8 cellular contexts compared by ENCODE assay signal in genomic region chr10:74151057-74151878, GRCh38. TPM values are rescaled to one million over a fixed set of nuclear protein-coding genes. Genes with fewer than 3 reads are reported as not detected.
DNase-seq lines count a peak whose midpoint lies in the region; ATAC-seq and TF ChIP-seq lines count a peak whose summit lies in the region.

ADK (plus strand) TSS chr10:74151221; CDS start chr10:74151279, 58 bp downstream.

- intact Hi-C loops in tibial artery (cut with DNase I; ENCODE audit: low total_unique reads), result no loop called here

- H4K5ac ChIP-seq in H9 (ENCODE audit: insufficient read length, low read depth, low read length), result no peak within 1 kb of the TSS

- H2BK15ac ChIP-seq in H9 (ENCODE audit: low read depth, low read length), result no peak within 1 kb of the TSS

- no peaks in the 10 kb centered on the region for H3K27me3 Mint-ChIP-seq in H9 (ENCODE audit: low read depth)
- H3K27me3 Mint-ChIP-seq in osteocyte (ENCODE audit: unreplicated experiment), result no peaks in the 10 kb centered on the region

- H3K79me2 ChIP-seq in H9 (ENCODE audit: insufficient read depth, low read length) (peaks cover 13% of the 10 kb centered on the region; the same call in 1 of the 2 replicates), MM.1S (ENCODE audit: low read length) (peaks cover 93% of the 10 kb centered on the region)

- peak within 1 kb of the TSS; percentile 11 for H3K27ac ChIP-seq in H9 (ENCODE audit: insufficient read length, low read depth, low read length)
- H3K27ac ChIP-seq in MM.1S (ENCODE audit: low read length), result peak within 1 kb of the TSS; percentile 86
- H3K27ac ChIP-seq in tibial artery, result peak within 1 kb of the TSS; percentile 84 to 86

- H3K27ac Mint-ChIP-seq in H9 (peak within 1 kb of the TSS in 2 of 3 experiments; percentile 78 to 92; a peak in 3 of 7 replicates), osteocyte (ENCODE audit: unreplicated experiment) (no peak within 1 kb of the TSS)
- H3K27ac Mint-ChIP-seq in activated naive CD4-positive, alpha-beta T cell treated with anti-CD3 and anti-CD28 coated beads, Interleukin-2, amount 50 U/mL, for 72 hours, result peak within 1 kb of the TSS in 1 of 2 donors; percentile 79

- H3K79me1 ChIP-seq in H9 (ENCODE audit: insufficient read depth, low read depth, low read length, poor library complexity, severe bottlenecking), result peaks cover 2% of the 10 kb centered on the region

- H3K4ac ChIP-seq in H9 (ENCODE audit: low read depth, low read length), result no peak within 1 kb of the TSS

- ATAC-seq in activated naive CD4-positive, alpha-beta T cell treated with anti-CD3 and anti-CD28 coated beads, Interleukin-2, amount 50 U/mL, for 72 hours, result peak; percentile 95 to 96

- H2AFZ ChIP-seq in H9 (ENCODE audit: low read length) (no peak within 1 kb of the TSS), MM.1S (ENCODE audit: low read length) (peak within 1 kb of the TSS; percentile 48)

- no peaks in the 10 kb centered on the region for H3K9me2 ChIP-seq in MM.1S (replicated peaks; ENCODE audit: insufficient read depth, low read length)

- H3K56ac ChIP-seq in H9 (ENCODE audit: insufficient read length, low read depth, low read length), result no peak within 1 kb of the TSS

- H4K91ac ChIP-seq in H9 (ENCODE audit: insufficient read length, low read depth, low read length), result no peak within 1 kb of the TSS

- no peaks in the 10 kb centered on the region for H4K20me1 ChIP-seq in H9 (ENCODE audit: control insufficient read depth, insufficient read depth, insufficient read length)
- H4K20me1 ChIP-seq in MM.1S (ENCODE audit: insufficient read depth, low read length), result no peaks in the 10 kb centered on the region

- no CpG with 5 or more reads among the region's 55 CpGs for WGBS in H9 (ENCODE audit: extremely low coverage, insufficient read length, low lambda C conversion rate)

- TF ChIP-seq CTCF in H9 (conservative IDR thresholded peaks at IDR 0.05) (peak; percentile 62), MM.1S (IDR thresholded peaks at IDR 0.05; ENCODE audit: low read length) (peak; percentile 48; the same call in 1 of the 2 replicates), osteocyte (IDR thresholded peaks at IDR 0.05) (peak; percentile 60), tibial artery (IDR thresholded peaks at IDR 0.05) (peak in 1 of 2 experiments; percentile 18)

- H3K4me3 ChIP-seq in MM.1S (ENCODE audit: low read length) (peak within 1 kb of the TSS; percentile 75), tibial artery (peak within 1 kb of the TSS; percentile 81 to 93)

- DNase-seq in GM04503 (ENCODE audit: low read depth) (peak; percentile 79), H9 (peak; percentile 99), MM.1S (peak; percentile 99), SKM-1 (lab: John Stamatoyannopoulos, UW; ENCODE audit: unreplicated experiment) (peak; percentile 63), glomerular visceral epithelial cell (ENCODE audit: extremely low spot score) (peak; percentile 99), osteocyte (ENCODE audit: extremely low spot score, unreplicated experiment) (peak; percentile 99), tibial artery (peak; percentile 100)
- peak; percentile 95 to 99 for DNase-seq in activated naive CD4-positive, alpha-beta T cell treated with anti-CD3 and anti-CD28 coated beads, Interleukin-2, amount 50 U/mL, for 72 hours (ENCODE audit: low spot score in 2 of 2)

- H3K23me2 ChIP-seq in H9 (ENCODE audit: insufficient read length, low read depth, low read length, poor library complexity, severe bottlenecking), result no peaks in the 10 kb centered on the region

- H3K9me3 ChIP-seq in H9 (ENCODE audit: control insufficient read depth, low read depth, low read length), result no peaks in the 10 kb centered on the region
- H3K9me3 ChIP-seq in MM.1S (replicated peaks; ENCODE audit: insufficient read depth, low read length), result no peaks in the 10 kb centered on the region
- H3K9me3 ChIP-seq in tibial artery, result no peaks in the 10 kb centered on the region

- no peak within 1 kb of the TSS for H3K23ac ChIP-seq in H9 (ENCODE audit: insufficient read length, low read depth, low read length)

- H3K9ac ChIP-seq in H9 (ENCODE audit: extremely low read depth, insufficient read length, low read length) (peak within 1 kb of the TSS; percentile 83), MM.1S (ENCODE audit: low read length) (peak within 1 kb of the TSS; percentile 92)

- H3K4me1 ChIP-seq in H9 (ENCODE audit: insufficient read depth, low read length) (no peaks in the 10 kb centered on the region), MM.1S (ENCODE audit: low read length) (peaks cover 17% of the 10 kb centered on the region), tibial artery (peaks cover 0 to 46% (median 32%) of the 10 kb centered on the region in 4 donors)

- H3K4me1 Mint-ChIP-seq in H9, result peaks cover 15 to 17% of the 10 kb centered on the region in 2 experiments
- H3K4me1 Mint-ChIP-seq in osteocyte (ENCODE audit: unreplicated experiment), result peaks cover 24% of the 10 kb centered on the region

- no peak within 1 kb of the TSS for H2BK12ac ChIP-seq in H9 (ENCODE audit: insufficient read length, low read depth, low read length)

- H3K36me3 ChIP-seq in MM.1S (replicated peaks; ENCODE audit: insufficient read depth, low read length) (no peaks in the 10 kb centered on the region), tibial artery (peaks cover 0 to 10% (median 5%) of the 10 kb centered on the region in 3 donors)

- H3K4me2 ChIP-seq in H9 (ENCODE audit: insufficient read depth, insufficient read length, low read length) (peak within 1 kb of the TSS; percentile 64), MM.1S (ENCODE audit: low read depth, low read length) (peak within 1 kb of the TSS; percentile 87)

- H3K14ac ChIP-seq in H9 (ENCODE audit: insufficient read depth, low read length), result peak within 1 kb of the TSS; percentile 84

- no peak within 1 kb of the TSS for H2BK20ac ChIP-seq in H9 (ENCODE audit: low read depth, low read length, poor library complexity, severe bottlenecking)

- H3T11ph ChIP-seq in H9 (ENCODE audit: low read length), result no peak within 1 kb of the TSS

- H2BK5ac ChIP-seq in H9 (ENCODE audit: insufficient read length, low read length), result no peak within 1 kb of the TSS

- no peak within 1 kb of the TSS for H2BK120ac ChIP-seq in H9 (ENCODE audit: low read depth, low read length, poor library complexity, severe bottlenecking)

- no peaks in the 10 kb centered on the region for H3K27me3 ChIP-seq in H9 (ENCODE audit: insufficient read depth, low read length)
- no peaks in the 10 kb centered on the region for H3K27me3 ChIP-seq in MM.1S (replicated peaks; ENCODE audit: insufficient read depth, low read length)
- H3K27me3 ChIP-seq in tibial artery, result no peaks in the 10 kb centered on the region

- H4K8ac ChIP-seq in H9 (replicated peaks; ENCODE audit: insufficient read length, low read depth, low read length), result no peak within 1 kb of the TSS

- peak within 1 kb of the TSS; percentile 72 for H3K18ac ChIP-seq in H9 (ENCODE audit: insufficient read length, low read depth, low read length)

- H3K4me3 Mint-ChIP-seq in H9 (no peak within 1 kb of the TSS), osteocyte (ENCODE audit: unreplicated experiment) (no peak within 1 kb of the TSS)

- H3F3A ChIP-seq in MM.1S (ENCODE audit: insufficient read depth, low read length), result peaks cover 15% of the 10 kb centered on the region

- H3K36me3 Mint-ChIP-seq in H9 (ENCODE audit: insufficient read depth in 1 of 3, low read depth in 3 of 3) (peaks cover 3 to 13% (median 10%) of the 10 kb centered on the region in 3 experiments; a peak in 5 of 7 replicates), osteocyte (ENCODE audit: unreplicated experiment) (peaks cover 6% of the 10 kb centered on the region)
- H3K36me3 Mint-ChIP-seq in activated naive CD4-positive, alpha-beta T cell treated with anti-CD3 and anti-CD28 coated beads, Interleukin-2, amount 50 U/mL, for 72 hours, result no peaks in the 10 kb centered on the region

- H3K9me3 Mint-ChIP-seq in H9 (no peaks in the 10 kb centered on the region), osteocyte (ENCODE audit: unreplicated experiment) (no peaks in the 10 kb centered on the region)
- no peaks in the 10 kb centered on the region for H3K9me3 Mint-ChIP-seq in activated naive CD4-positive, alpha-beta T cell treated with anti-CD3 and anti-CD28 coated beads, Interleukin-2, amount 50 U/mL, for 72 hours

- no peak within 1 kb of the TSS for H2AK5ac ChIP-seq in H9 (ENCODE audit: insufficient read length, low read length)

RNA-seq across cellular contexts. Expression of gene ADK, which starts in this region (rescaled TPM):
- 26.8 and 28.9 TPM in 2 replicates for total RNA-seq in H9 (2021)
- 10 to 100 TPM; 52.0 to 53.3 TPM for total RNA-seq in activated naive CD4-positive, alpha-beta T cell treated with anti-CD3 and anti-CD28 coated beads, Interleukin-2, amount 50 U/mL, for 72 hours
- 47.0 and 50.0 TPM in 2 replicates for total RNA-seq in osteocyte

Comparison
In these comparisons a context has a peak if more than half of its experiments do, and no peak if none do; other contexts are left out.
1. Peak in every context shown above with its lines: DNase-seq, ATAC-seq, H3K4me3 ChIP-seq and H3K27ac ChIP-seq.
2. H3K27ac ChIP-seq: peak in every context shown above with its lines; median percentile 86 in MM.1S; 85 in tibial artery; 11 in H9.